In the genomic region with DNA sequence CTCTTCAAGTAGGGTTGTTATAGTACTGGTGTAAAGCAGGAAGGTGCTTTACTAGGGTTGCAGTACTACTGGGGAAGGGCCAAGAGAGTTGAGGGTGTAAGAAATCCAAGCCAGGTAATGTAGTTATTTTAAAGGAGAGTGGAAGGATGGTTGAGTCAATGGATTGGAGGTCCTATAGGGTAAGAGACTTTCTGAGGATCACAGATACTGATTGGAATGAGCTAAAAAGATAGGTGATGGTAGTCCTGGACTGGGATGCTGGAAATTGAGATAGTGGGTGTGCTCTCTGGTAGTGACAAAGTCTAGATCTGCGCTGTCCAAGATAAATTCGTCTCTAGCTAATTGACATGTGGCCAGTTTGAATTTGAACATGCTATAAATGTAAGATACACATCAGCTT, we compare ENCODE assay signal across 18 cellular contexts. TPM values are rescaled to one million over a fixed set of nuclear protein-coding genes. Genes with fewer than 3 reads are reported as not detected.
DNase-seq lines count a peak whose midpoint lies in the region; ATAC-seq and TF ChIP-seq lines count a peak whose summit lies in the region.
"Had no signal": no experiment of that assay in that cellular context is flagged by ENCODE, and none has a peak within 500 bp of the region (broad histone marks: within the 10 kb centered on the region; RNA-seq: fewer than 3 reads in every experiment).

No MANE protein-coding gene starts in this region.

- H3K27me3 ChIP-seq in GM23248 (replicated peaks; ENCODE audit: insufficient read depth) (no peaks in the 10 kb centered on the region), sigmoid colon (no peaks in the 10 kb centered on the region)
- H3K27me3 ChIP-seq: upper lobe of left lung had no signal

- TF ChIP-seq CTCF in sigmoid colon (IDR thresholded peaks at IDR 0.05), result no peak

- H3K9me3 Mint-ChIP-seq in T-helper 2 cell treated with Interferon-gamma antibody and Interleukin-4, amounts not matched to agents 5 μg/mL and 100 μg/mL, for 36 hours, result no peaks in the 10 kb centered on the region
- H3K9me3 Mint-ChIP-seq in activated CD4-positive, alpha-beta memory T cell treated with anti-CD3 and anti-CD28 coated beads for 36 hours, result no peaks in the 10 kb centered on the region
- H3K9me3 Mint-ChIP-seq: endodermal cell had no signal

- intact Hi-C loops in activated CD4-positive, alpha-beta memory T cell treated with anti-CD3 and anti-CD28 coated beads for 36 hours (cut with micrococcal nuclease), result no loop called here
- intact Hi-C loops in left cardiac atrium (cut with DNase I) (no loop called here), sigmoid colon (cut with DNase I) (no loop called here)

- peaks cover 5% of the 10 kb centered on the region; the same call in 1 of the 2 replicates for H4K20me1 ChIP-seq in GM23248 (ENCODE audit: insufficient read depth)

- H3K27ac ChIP-seq in GM23248 (no peak overlapping the region), epithelial cell of prostate (peak overlapping the region; percentile 56), sigmoid colon (no peak overlapping the region)
- H3K27ac ChIP-seq: left ventricle myocardium inferior, upper lobe of left lung had no signal

- no peak for TF ChIP-seq POLR2A in sigmoid colon (IDR thresholded peaks at IDR 0.05)

- H3K36me3 ChIP-seq in GM23248 (ENCODE audit: low read depth), result peaks cover 72% of the 10 kb centered on the region
- peaks cover 31 to 96% (median 68%) of the 10 kb centered on the region in 4 donors for H3K36me3 ChIP-seq in sigmoid colon

- CTCF ChIA-PET in activated CD4-positive, alpha-beta memory T cell treated with anti-CD3 and anti-CD28 coated beads for 36 hours (lab: Charles Lee), result interaction anchor here (0.9 kb wide), 1 partner anchor 30 kb away, joined by 3 read pairs; no protein-coding TSS in a partner anchor

- H3K4me1 Mint-ChIP-seq in T-helper 2 cell treated with Interferon-gamma antibody and Interleukin-4, amounts not matched to agents 5 μg/mL and 100 μg/mL, for 36 hours (ENCODE audit: low read depth), result peaks cover 30% of the 10 kb centered on the region
- peaks cover 39% of the 10 kb centered on the region for H3K4me1 Mint-ChIP-seq in activated CD4-positive, alpha-beta memory T cell treated with anti-CD3 and anti-CD28 coated beads for 36 hours (ENCODE audit: low read depth)

- no peak overlapping the region for H3K9ac ChIP-seq in GM23248

- 57 to 66% methylated on average over 2 of the region's 2 CpGs for WGBS in GM23248 (ENCODE audit: low coverage in 1 of 2, low lambda C conversion rate in 2 of 2, missing lambda C conversion rate in 2 of 2), 2 experiments
- WGBS in sigmoid colon, 2 donors, result 80 to 94% methylated on average over 2 of the region's 2 CpGs

- 0 out of 2 replicates have a peak overlapping the region, but pooled peaks have one; percentile 19 for H3K4me3 ChIP-seq in GM23248
- H3K4me3 ChIP-seq in sigmoid colon, result no peak overlapping the region
- H3K4me3 ChIP-seq: left ventricle myocardium inferior, smooth muscle cell, upper lobe of left lung had no signal

- peak overlapping the region; percentile 54 for H3K4me3 Mint-ChIP-seq in T-helper 2 cell treated with Interferon-gamma antibody and Interleukin-4, amounts not matched to agents 5 μg/mL and 100 μg/mL, for 36 hours
- H3K4me3 Mint-ChIP-seq in activated CD4-positive, alpha-beta memory T cell treated with anti-CD3 and anti-CD28 coated beads for 36 hours, result peak overlapping the region; percentile 50
- H3K4me3 Mint-ChIP-seq: endodermal cell had no signal

- H3K9me2 ChIP-seq in GM23248 (ENCODE audit: insufficient read depth), result no peaks in the 10 kb centered on the region

- POLR2A ChIA-PET in activated CD4-positive, alpha-beta memory T cell treated with anti-CD3 and anti-CD28 coated beads for 36 hours (lab: Charles Lee), result interaction anchor here (0.5 to 1.2 kb wide), 2 partner anchors 9 to 62 kb away, joined by 3 read pairs; no protein-coding TSS in a partner anchor

- H3K36me3 Mint-ChIP-seq in T-helper 2 cell treated with Interferon-gamma antibody and Interleukin-4, amounts not matched to agents 5 μg/mL and 100 μg/mL, for 36 hours (ENCODE audit: low read depth), result peaks cover 64% of the 10 kb centered on the region
- H3K36me3 Mint-ChIP-seq in activated CD4-positive, alpha-beta memory T cell treated with anti-CD3 and anti-CD28 coated beads for 36 hours, result peaks cover 74% of the 10 kb centered on the region

- no peaks in the 10 kb centered on the region for H3K27me3 Mint-ChIP-seq in T-helper 2 cell treated with Interferon-gamma antibody and Interleukin-4, amounts not matched to agents 5 μg/mL and 100 μg/mL, for 36 hours (ENCODE audit: low read depth)
- H3K27me3 Mint-ChIP-seq in activated CD4-positive, alpha-beta memory T cell treated with anti-CD3 and anti-CD28 coated beads for 36 hours, result no peaks in the 10 kb centered on the region

- H2AFZ ChIP-seq in GM23248, result no peak overlapping the region

- peaks cover 33% of the 10 kb centered on the region for H3K4me1 ChIP-seq in GM23248 (ENCODE audit: insufficient read depth)
- H3K4me1 ChIP-seq in sigmoid colon, result peaks cover 0 to 50% (median 38%) of the 10 kb centered on the region in 4 donors

- TF ChIP-seq EP300 in sigmoid colon (IDR thresholded peaks at IDR 0.05), result no peak

- ATAC-seq in left cardiac atrium (no peak), HG02970 (IDR thresholded peaks at IDR 0.05; ENCODE audit: low FRiP score, unreplicated experiment) (no peak)
- ATAC-seq: HCT116, PC-3 had no signal

- H3F3A ChIP-seq in GM23248 (ENCODE audit: insufficient read depth), result peaks cover 10% of the 10 kb centered on the region

- H3K4me2 ChIP-seq in GM23248 (ENCODE audit: unreplicated experiment), result no peak overlapping the region
- H3K4me2 ChIP-seq: smooth muscle cell had no signal

- no peak for DNase-seq in T-helper 2 cell treated with Interferon-gamma antibody and Interleukin-4, amounts not matched to agents 5 μg/mL and 100 μg/mL, for 36 hours (ENCODE audit: low spot score)
- DNase-seq in T-helper 2 cell (no peak), GM23248 (no peak), epithelial cell of prostate (ENCODE audit: low read depth, low spot score) (no peak), left cardiac atrium (no peak), sigmoid colon (no peak)
- DNase-seq in activated CD4-positive, alpha-beta memory T cell treated with anti-CD3 and anti-CD28 coated beads for 36 hours, result no peak
- DNase-seq: 8988T, C1 segment of cervical spinal cord, endodermal cell, left ventricle myocardium inferior, NCI-H2029, NCI-H524, PC-3, upper lobe of left lung had no signal

- H3K27ac Mint-ChIP-seq in T-helper 2 cell treated with Interferon-gamma antibody and Interleukin-4, amounts not matched to agents 5 μg/mL and 100 μg/mL, for 36 hours, result peak overlapping the region; percentile 75
- peak overlapping the region; percentile 84 for H3K27ac Mint-ChIP-seq in activated CD4-positive, alpha-beta memory T cell treated with anti-CD3 and anti-CD28 coated beads for 36 hours

- peaks cover 87% of the 10 kb centered on the region for H3K79me2 ChIP-seq in GM23248 (ENCODE audit: insufficient read depth)

- no peaks in the 10 kb centered on the region for H3K9me3 ChIP-seq in GM23248 (ENCODE audit: low read depth)
- H3K9me3 ChIP-seq in sigmoid colon, result no peaks in the 10 kb centered on the region
- H3K9me3 ChIP-seq: left ventricle myocardium inferior, upper lobe of left lung had no signal

- in situ Hi-C loops in GM23248 (cut with MboI), result no loop called here

RNA-seq across cellular contexts. Expression of a gene that starts 7.0 kb away (rescaled TPM):
- total RNA-seq in GM23248 (2014; rRNA removed; shearing (Covaris generic)), result 92.1 and 99.9 TPM in 2 replicates
- polyA plus RNA-seq in GM23248 (2016; fragmentation: Nextera tagmentation; extraction: Ambion mirVana) (77.5 and 77.6 TPM in 2 replicates), sigmoid colon (10 to 100 TPM in 2 of 3 donors, 1 to 10 TPM in 1; 9.0 to 35.4 (median 11.6) TPM)
- total RNA-seq in activated CD4-positive, alpha-beta memory T cell treated with anti-CD3 and anti-CD28 coated beads for 36 hours, result 10 to 100 TPM; 77.4 to 78.2 TPM
- total RNA-seq in left cardiac atrium (10 to 100 TPM; 20.3 to 35.6 TPM), sigmoid colon (10 to 100 TPM; 28.9 to 46.7 (median 36.7) TPM)

RNA-seq across cellular contexts. Expression of a gene that starts 13.9 kb away (rescaled TPM):
- 10.4 and 17.7 TPM in 2 replicates for total RNA-seq in GM23248 (2014; rRNA removed; shearing (Covaris generic))
- polyA plus RNA-seq in GM23248 (2016; fragmentation: Nextera tagmentation; extraction: Ambion mirVana), result 19.7 TPM in 2 replicates
- 10 to 100 TPM; 13.4 to 14.8 TPM for total RNA-seq in activated CD4-positive, alpha-beta memory T cell treated with anti-CD3 and anti-CD28 coated beads for 36 hours
- total RNA-seq in left cardiac atrium, result 10 to 100 TPM in 1 of 2 donors, 1 to 10 TPM in 1; 7.5 to 13.8 TPM
- 10 to 100 TPM in 1 of 4 donors, 1 to 10 TPM in 3; 3.9 to 15.0 (median 6.9) TPM for total RNA-seq in sigmoid colon
- 1 to 10 TPM; 3.7 to 9.3 (median 4.2) TPM for polyA plus RNA-seq in sigmoid colon

RNA-seq across cellular contexts. Expression of a gene that starts 19.0 kb away (rescaled TPM):
- total RNA-seq in GM23248 (2014; rRNA removed; shearing (Covaris generic)), result 0.97 and 1.4 TPM in 2 replicates
- polyA plus RNA-seq in GM23248 (2016; fragmentation: Nextera tagmentation; extraction: Ambion mirVana), result 1.7 and 2.2 TPM in 2 replicates
- total RNA-seq in activated CD4-positive, alpha-beta memory T cell treated with anti-CD3 and anti-CD28 coated beads for 36 hours, result 1 to 10 TPM; 4.5 to 5.2 TPM
- under 1 TPM; 0.76 to 0.97 TPM for total RNA-seq in left cardiac atrium
- 1 to 10 TPM in 3 of 4 donors, under 1 TPM in 1; 0.81 to 3.9 (median 2.1) TPM for total RNA-seq in sigmoid colon
- polyA plus RNA-seq in sigmoid colon, result 1 to 10 TPM in 2 of 3 donors, under 1 TPM in 1; 0.60 to 2.5 (median 1.4) TPM

RNA-seq across cellular contexts. Expression of a gene that starts 22.4 kb away (rescaled TPM):
- not detected in 2 replicates for total RNA-seq in GM23248 (2014; rRNA removed; shearing (Covaris generic))
- 0.21 and 0.25 TPM in 2 replicates for polyA plus RNA-seq in GM23248 (2016; fragmentation: Nextera tagmentation; extraction: Ambion mirVana)
- not detected for total RNA-seq in activated CD4-positive, alpha-beta memory T cell treated with anti-CD3 and anti-CD28 coated beads for 36 hours
- not detected for total RNA-seq in left cardiac atrium
- total RNA-seq in sigmoid colon, result not detected
- under 1 TPM in 1 of 3 donors, not detected in 2; 0.04 TPM for polyA plus RNA-seq in sigmoid colon
- total RNA-seq: endodermal cell, left ventricle myocardium inferior, PC-3, smooth muscle cell had no signal
- polyA plus RNA-seq: smooth muscle cell had no signal

RNA-seq across cellular contexts. Expression of a gene that starts 35.7 kb away (rescaled TPM):
- 12.5 and 23.5 TPM in 2 replicates for total RNA-seq in GM23248 (2014; rRNA removed; shearing (Covaris generic))
- 25.6 and 26.1 TPM in 2 replicates for polyA plus RNA-seq in GM23248 (2016; fragmentation: Nextera tagmentation; extraction: Ambion mirVana)
- 1 to 10 TPM; 7.8 to 9.9 TPM for total RNA-seq in activated CD4-positive, alpha-beta memory T cell treated with anti-CD3 and anti-CD28 coated beads for 36 hours
- 1 to 10 TPM; 8.8 to 9.9 TPM for total RNA-seq in left cardiac atrium
- total RNA-seq in sigmoid colon, result 10 to 100 TPM in 2 of 4 donors, 1 to 10 TPM in 2; 6.4 to 20.8 (median 10.1) TPM
- polyA plus RNA-seq in sigmoid colon, result 10 to 100 TPM in 1 of 3 donors, 1 to 10 TPM in 2; 4.4 to 23.1 (median 7.2) TPM
